Comparison of ENCODE assay signal across 21 cellular contexts in genomic region chr2:10194021-10194820, GRCh38.
A peak's percentile ranks its signal among the peaks of the same experiment; 100 is the strongest.
DNase-seq lines count a peak whose midpoint lies in the region; ATAC-seq, FAIRE-seq and TF ChIP-seq lines count a peak whose summit lies in the region.
"Had no signal": no experiment of that assay in that cellular context is flagged by ENCODE, and none has a peak within 500 bp of the region (broad histone marks: within the 10 kb centered on the region; RNA-seq: fewer than 3 reads in every experiment).

No MANE protein-coding gene starts in this region.

- H3K9me3 ChIP-seq in A549 = no peaks in the 10 kb centered on the region
- no peaks in the 10 kb centered on the region for H3K9me3 ChIP-seq in mesenchymal stem cell (ENCODE audit: control insufficient read depth, low read length)
- H3K9me3 ChIP-seq: gastrocnemius medialis had no signal

- WGBS in A549 (ENCODE audit: missing lambda C conversion rate) = 88% methylated on average over 24 of the region's 24 CpGs
- WGBS in mesenchymal stem cell = 84% methylated on average over 23 of the region's 24 CpGs

- H3K27me3 ChIP-seq in H7 (ENCODE audit: control insufficient read depth, insufficient read depth, low read length) (no peaks in the 10 kb centered on the region), mesenchymal stem cell (ENCODE audit: control insufficient read depth in 1 of 2, insufficient read depth in 1 of 2, low read length in 2 of 2) (peaks cover 0 to 2% of the 10 kb centered on the region in 2 experiments)
- H3K27me3 ChIP-seq: gastrocnemius medialis, SJCRH30 had no signal

- no peak overlapping the region for H3K4me3 Mint-ChIP-seq in activated T-helper 2 cell treated with anti-CD3 and anti-CD28 coated beads, Interferon-gamma antibody, Interleukin-2, Interleukin-4, amounts not matched to agents 10 μg/mL and 5 μg/mL and 100 μg/mL, durations not matched to agents 14 hours and 24 hours and 36 hours (ENCODE audit: low read depth)
- H3K4me3 Mint-ChIP-seq: activated CD4-positive, alpha-beta T cell treated with anti-CD3 and anti-CD28 coated beads, Interleukin-2, amount 10 ng/mL, durations not matched to agents 24 days and 14 days; activated naive CD8-positive, alpha-beta T cell; naive thymus-derived CD8-positive, alpha-beta T cell; stimulated activated naive CD8-positive, alpha-beta T cell treated with anti-CD3 and anti-CD28 coated beads, Interleukin-15, Interleukin-2, amounts not matched to agents 100 ng/mL and 50 ng/mL, for 24 hours had no signal

- H3K79me1 ChIP-seq in mesenchymal stem cell (replicated peaks; ENCODE audit: low read length, poor library complexity, severe bottlenecking) = no peaks in the 10 kb centered on the region

- DNase-seq in A549 (ENCODE audit: low read depth in 1 of 2, low spot score in 1 of 2) = no peak
- peak; percentile 47 for DNase-seq in H7
- peak; percentile 28 to 29 for DNase-seq in cardiac fibroblast (ENCODE audit: low read depth in 2 of 2)
- DNase-seq in mesenchymal stem cell = peak; percentile 34
- no peak for DNase-seq in NCI-H1417 (lab: John Stamatoyannopoulos, UW)
- DNase-seq in activated T-helper 2 cell treated with anti-CD3 and anti-CD28 coated beads, Interferon-gamma antibody, Interleukin-2, Interleukin-4, amounts not matched to agents 10 μg/mL and 5 μg/mL and 100 μg/mL, durations not matched to agents 14 hours and 24 hours and 36 hours (ENCODE audit: low spot score) = no peak
- DNase-seq in Kasumi-1 (lab: John Stamatoyannopoulos, UW) = no peak
- no peak for DNase-seq in NCI-H1105 treated with DMSO at 0.1 percent for 48 hours (lab: John Stamatoyannopoulos, UW)
- DNase-seq: activated CD4-positive, alpha-beta T cell treated with anti-CD3 and anti-CD28 coated beads, Interleukin-2, amount 10 ng/mL, durations not matched to agents 24 days and 14 days; caudate nucleus; COR-L47; effector CD4-positive, alpha-beta T cell; gastrocnemius medialis; mammary epithelial cell; NCI-H526 treated with DMSO at 0.1 percent for 48 hours; SJCRH30 had no signal

- no peak overlapping the region for H2BK15ac ChIP-seq in mesenchymal stem cell (ENCODE audit: low read depth, poor library complexity, severe bottlenecking)

- H3K4me3 ChIP-seq in A549 (no peak overlapping the region), H7 (ENCODE audit: insufficient read depth, low read depth, low read length) (no peak overlapping the region), cardiac fibroblast (replicated peaks in 1 of 2; ENCODE audit: low read depth in 2 of 2, low read length in 2 of 2) (no peak overlapping the region), mesenchymal stem cell (ENCODE audit: insufficient read depth in 1 of 2, low read depth in 1 of 2, low read length in 2 of 2) (no peak overlapping the region)
- H3K4me3 ChIP-seq: gastrocnemius medialis, SJCRH30 had no signal

- H3K14ac ChIP-seq in mesenchymal stem cell (ENCODE audit: low read length in 2 of 2) = peak overlapping the region in 1 of 2 experiments; percentile 76

- peaks cover 5% of the 10 kb centered on the region for H3K9me3 Mint-ChIP-seq in activated T-helper 2 cell treated with anti-CD3 and anti-CD28 coated beads, Interferon-gamma antibody, Interleukin-2, Interleukin-4, amounts not matched to agents 10 μg/mL and 5 μg/mL and 100 μg/mL, durations not matched to agents 14 hours and 24 hours and 36 hours

- H3K36me3 ChIP-seq in H7 (replicated peaks; ENCODE audit: control insufficient read depth, insufficient read depth, low read length) (no peaks in the 10 kb centered on the region), mesenchymal stem cell (ENCODE audit: control insufficient read depth in 1 of 2, insufficient read depth in 2 of 2, low read depth in 1 of 2, low read length in 2 of 2) (no peaks in the 10 kb centered on the region)
- H3K36me3 ChIP-seq: gastrocnemius medialis, SJCRH30 had no signal

- TF ChIP-seq POLR2A in A549 (IDR thresholded peaks at IDR 0.05; ENCODE audit: low read length) = no peak

- H2BK120ac ChIP-seq in mesenchymal stem cell (ENCODE audit: low read depth, low read length) = no peak overlapping the region

- H3K4me1 Mint-ChIP-seq in activated T-helper 2 cell treated with anti-CD3 and anti-CD28 coated beads, Interferon-gamma antibody, Interleukin-2, Interleukin-4, amounts not matched to agents 10 μg/mL and 5 μg/mL and 100 μg/mL, durations not matched to agents 14 hours and 24 hours and 36 hours (ENCODE audit: low read depth) = no peaks in the 10 kb centered on the region

- H2AK5ac ChIP-seq in mesenchymal stem cell (ENCODE audit: low read length, severe bottlenecking) = no peak overlapping the region

- no peak for ATAC-seq in A549
- ATAC-seq: gastrocnemius medialis; naive thymus-derived CD8-positive, alpha-beta T cell had no signal

- FAIRE-seq in A549 (lab: Jason Lieb, UNC) = no peak
- FAIRE-seq: G401.6, GM12892 had no signal

- POLR2A ChIA-PET in A549 (lab: Yijun Ruan, JAX) = no interaction called here

- H2BK12ac ChIP-seq in mesenchymal stem cell (ENCODE audit: low read length in 2 of 2) = no peak overlapping the region

- H3K4me1 ChIP-seq in A549 (no peaks in the 10 kb centered on the region), mesenchymal stem cell (ENCODE audit: control insufficient read depth, insufficient read depth, low read depth, low read length) (peaks cover 8% of the 10 kb centered on the region)
- H3K4me1 ChIP-seq: gastrocnemius medialis, SJCRH30 had no signal

- H2BK5ac ChIP-seq in mesenchymal stem cell (ENCODE audit: low read depth, low read length, poor library complexity, severe bottlenecking) = no peak overlapping the region

- CTCF ChIA-PET in A549 (lab: Yijun Ruan, JAX) = interaction anchor here (1.5 to 1.7 kb wide), 2 partner anchors 9 to 241 kb away, joined by 4 to 5 read pairs; no protein-coding TSS in a partner anchor

- H4K8ac ChIP-seq in mesenchymal stem cell (ENCODE audit: low read length) = no peak overlapping the region

- no peak overlapping the region for H2AFZ ChIP-seq in mesenchymal stem cell (ENCODE audit: low read depth, low read length)

- H3K4ac ChIP-seq in mesenchymal stem cell (ENCODE audit: low read depth in 1 of 2, low read length in 2 of 2) = no peak overlapping the region

- H3K23ac ChIP-seq in mesenchymal stem cell (ENCODE audit: low read length in 2 of 2) = no peak overlapping the region

- H3K27ac ChIP-seq in A549 (no peak overlapping the region), mesenchymal stem cell (ENCODE audit: low read length, poor library complexity, severe bottlenecking) (no peak overlapping the region)
- H3K27ac ChIP-seq: gastrocnemius medialis, SJCRH30 had no signal

- no peaks in the 10 kb centered on the region for H3K27me3 Mint-ChIP-seq in activated T-helper 2 cell treated with anti-CD3 and anti-CD28 coated beads, Interferon-gamma antibody, Interleukin-2, Interleukin-4, amounts not matched to agents 10 μg/mL and 5 μg/mL and 100 μg/mL, durations not matched to agents 14 hours and 24 hours and 36 hours (ENCODE audit: low read depth)
- H3K27me3 Mint-ChIP-seq: activated CD4-positive, alpha-beta T cell treated with anti-CD3 and anti-CD28 coated beads, Interleukin-2, amount 10 ng/mL, durations not matched to agents 24 days and 14 days; activated naive CD8-positive, alpha-beta T cell; naive thymus-derived CD8-positive, alpha-beta T cell; stimulated activated naive CD8-positive, alpha-beta T cell treated with anti-CD3 and anti-CD28 coated beads, Interleukin-15, Interleukin-2, amounts not matched to agents 100 ng/mL and 50 ng/mL, for 24 hours had no signal

- TF ChIP-seq EP300 in A549 (IDR thresholded peaks at IDR 0.05) = no peak

- no peak for TF ChIP-seq CTCF in A549 (IDR thresholded peaks at IDR 0.05)
- no peak for TF ChIP-seq CTCF in cardiac fibroblast (IDR thresholded peaks at IDR 0.05; ENCODE audit: low read depth, low read length)

- H3K9ac ChIP-seq in mesenchymal stem cell (ENCODE audit: low read length) = peak overlapping the region; percentile 26

- no peak for TF ChIP-seq RAD21 in A549 (conservative IDR thresholded peaks at IDR 0.05 in 1 of 2, IDR thresholded peaks at IDR 0.05 in 1 of 2)

- H3K36me3 Mint-ChIP-seq in activated T-helper 2 cell treated with anti-CD3 and anti-CD28 coated beads, Interferon-gamma antibody, Interleukin-2, Interleukin-4, amounts not matched to agents 10 μg/mL and 5 μg/mL and 100 μg/mL, durations not matched to agents 14 hours and 24 hours and 36 hours (ENCODE audit: low read depth) = peaks cover 29% of the 10 kb centered on the region
- H3K36me3 Mint-ChIP-seq: activated naive CD8-positive, alpha-beta T cell; naive thymus-derived CD8-positive, alpha-beta T cell had no signal

- intact Hi-C loops in activated T-helper 2 cell treated with anti-CD3 and anti-CD28 coated beads, Interferon-gamma antibody, Interleukin-2, Interleukin-4, amounts not matched to agents 10 μg/mL and 5 μg/mL and 100 μg/mL, durations not matched to agents 14 hours and 24 hours and 36 hours (cut with micrococcal nuclease) = no loop called here

- H3K18ac ChIP-seq in mesenchymal stem cell (ENCODE audit: low read depth in 1 of 2, low read length in 2 of 2) = no peak overlapping the region

- H3K4me2 ChIP-seq in A549 (no peak overlapping the region), mesenchymal stem cell (ENCODE audit: low read length, poor library complexity, severe bottlenecking) (no peak overlapping the region)

- H3K27ac Mint-ChIP-seq in activated T-helper 2 cell treated with anti-CD3 and anti-CD28 coated beads, Interferon-gamma antibody, Interleukin-2, Interleukin-4, amounts not matched to agents 10 μg/mL and 5 μg/mL and 100 μg/mL, durations not matched to agents 14 hours and 24 hours and 36 hours = no peak overlapping the region
- H3K27ac Mint-ChIP-seq: activated CD4-positive, alpha-beta T cell treated with anti-CD3 and anti-CD28 coated beads, Interleukin-2, amount 10 ng/mL, durations not matched to agents 24 days and 14 days; activated naive CD8-positive, alpha-beta T cell; naive thymus-derived CD8-positive, alpha-beta T cell had no signal

- H4K91ac ChIP-seq in mesenchymal stem cell (ENCODE audit: low read length) = peak overlapping the region; percentile 45

TF ChIP-seq in A549, 52 proteins besides CTCF, POLR2A, EP300 and RAD21 (continues in another document):
- TF ChIP-seq PBX3 (IDR thresholded peaks at IDR 0.05) (no peak), FOSL2 (IDR thresholded peaks at IDR 0.05) (no peak), FOSL2 (CRISPR knock-in tag; IDR thresholded peaks at IDR 0.05) (peak; percentile 61)

Comparison
In these comparisons a context has a peak if more than half of its experiments do, and no peak if none do; other contexts are left out.
1. DNase-seq: peak in H7 (single experiment), cardiac fibroblast (2 of 2) and mesenchymal stem cell (single experiment); none in A549 (0 of 2), NCI-H1417 (0 of 3), activated T-helper 2 cell treated with anti-CD3 and anti-CD28 coated beads, Interferon-gamma antibody, Interleukin-2, Interleukin-4, amounts not matched to agents 10 μg/mL and 5 μg/mL and 100 μg/mL, durations not matched to agents 14 hours and 24 hours and 36 hours (single experiment), Kasumi-1 (0 of 2) and NCI-H1105 treated with DMSO at 0.1 percent for 48 hours (single experiment).